ENCODE assay signal across 15 cellular contexts in the genomic region with DNA sequence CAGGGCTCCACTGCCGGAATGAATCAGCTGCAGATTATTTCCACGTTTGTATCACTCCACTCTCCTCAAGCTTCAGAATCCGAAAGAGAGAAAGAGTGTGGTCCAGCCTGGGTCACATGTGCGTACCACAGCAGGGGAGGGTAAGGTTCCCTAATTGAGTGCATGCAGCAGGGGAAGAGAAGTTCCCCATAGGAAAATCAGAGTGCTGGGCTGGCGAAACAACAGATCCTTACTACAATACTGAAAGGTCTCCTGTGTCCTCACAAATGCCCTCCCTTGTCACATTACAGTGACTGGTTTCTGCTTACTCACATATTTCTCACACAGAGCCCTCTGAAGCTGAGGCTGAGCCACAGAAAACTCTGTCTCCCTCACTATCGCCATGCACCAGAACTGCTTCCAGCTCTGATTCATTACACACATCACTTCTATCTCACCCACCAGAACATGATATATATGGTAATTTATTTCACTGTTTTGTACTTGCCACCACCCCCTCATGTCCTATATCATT.
DNase-seq lines count a peak whose midpoint lies in the region; ATAC-seq, FAIRE-seq and TF ChIP-seq lines count a peak whose summit lies in the region.
"Had no signal": no experiment of that assay in that cellular context is flagged by ENCODE, and none has a peak within 500 bp of the region (broad histone marks: within the 10 kb centered on the region; RNA-seq: fewer than 3 reads in every experiment).

No MANE protein-coding gene starts in this region.

- in situ Hi-C loops in GM12878 (cut with MboI) = no loop called here

- no peaks in the 10 kb centered on the region for H3K9me3 ChIP-seq in GM12878 (replicated peaks; ENCODE audit: control insufficient read depth, insufficient read depth, low read length)
- H3K9me3 ChIP-seq: body of pancreas, esophagus muscularis mucosa, neutrophil had no signal

- WGBS in GM12878 (ENCODE audit: insufficient coverage, insufficient replicate concordance, low lambda C conversion rate, missing lambda C conversion rate) = 2% methylated on average over 6 of the region's 6 CpGs

- no peaks in the 10 kb centered on the region for H3K36me3 Mint-ChIP-seq in nephron progenitor cell (ENCODE audit: low read depth)

- peaks cover 9% of the 10 kb centered on the region for H3K4me1 Mint-ChIP-seq in nephron progenitor cell
- H3K4me1 Mint-ChIP-seq: B cell had no signal

- POLR2A ChIA-PET in GM12878 (lab: Charles Lee) = no interaction called here

- BruUV-seq in GM12878 (replicated peaks; lab: Mats Ljungman, UMichigan) = no TSS peak

- H3K9ac ChIP-seq in KMS-11 (no peak overlapping the region), GM12878 (ENCODE audit: control insufficient read depth, insufficient read depth, low read length) (no peak overlapping the region)

- DNase-seq in AG20443 (ENCODE audit: low spot score) = peak; percentile 56
- DNase-seq in GM12878 (ENCODE audit: low read depth, low spot score) = no peak
- DNase-seq in nephron progenitor cell = peak; percentile 4
- no peak for DNase-seq in SIG-M5 treated with dmso at 0.1 percent for 504 hours (lab: John Stamatoyannopoulos, UW; ENCODE audit: unreplicated experiment)
- no peak for DNase-seq in activated CD8-positive, alpha-beta memory T cell treated with anti-CD3 and anti-CD28 coated beads, Interleukin-2, amount 50 U/mL, for 4 hours
- DNase-seq: activated T-cell treated with anti-CD3 and anti-CD28 coated beads, Interleukin-2, amount 50 U/mL, for 1 hour; body of pancreas; NCI-H2081 treated with DMSO at 0.1 percent for 48 hours had no signal

- H3K36me3 ChIP-seq in KMS-11 (ENCODE audit: insufficient read depth) = no peaks in the 10 kb centered on the region
- H3K36me3 ChIP-seq in GM12878 (ENCODE audit: control insufficient read depth in 2 of 2, insufficient read depth in 2 of 2, low read length in 1 of 2) = no peaks in the 10 kb centered on the region
- H3K36me3 ChIP-seq: esophagus muscularis mucosa, neutrophil had no signal

- peaks cover 3% of the 10 kb centered on the region for H3K27me3 Mint-ChIP-seq in nephron progenitor cell (ENCODE audit: low read depth, poor library complexity)
- H3K27me3 Mint-ChIP-seq: B cell had no signal

- TF ChIP-seq RAD21 in GM12878 (IDR thresholded peaks at IDR 0.05; ENCODE audit: insufficient read depth, low read depth, low read length) = no peak

- H3K27me3 ChIP-seq in KMS-11 (ENCODE audit: insufficient read depth, low read depth) (no peaks in the 10 kb centered on the region), GM12878 (replicated peaks in 1 of 2; ENCODE audit: control insufficient read depth in 2 of 2, insufficient read depth in 2 of 2, low read length in 1 of 2) (no peaks in the 10 kb centered on the region)
- H3K27me3 ChIP-seq: body of pancreas, esophagus muscularis mucosa, neutrophil had no signal

- H3K79me2 ChIP-seq in KMS-11 (ENCODE audit: insufficient read depth, low read depth) (no peaks in the 10 kb centered on the region), GM12878 (ENCODE audit: control insufficient read depth, insufficient read depth, low read length) (no peaks in the 10 kb centered on the region)

- H2AFZ ChIP-seq in KMS-11 (ENCODE audit: low read depth) (peak overlapping the region; percentile 29; the same call in 1 of the 2 replicates), GM12878 (ENCODE audit: control insufficient read depth, low read depth, low read length) (no peak overlapping the region)

- peak overlapping the region; percentile 21; the same call in 1 of the 2 replicates for H3K27ac ChIP-seq in KMS-11
- H3K27ac ChIP-seq in GM12878 (ENCODE audit: control insufficient read depth, insufficient read depth) = no peak overlapping the region
- H3K27ac ChIP-seq: body of pancreas, esophagus muscularis mucosa, neutrophil had no signal

- peaks cover 5% of the 10 kb centered on the region for H3K9me3 Mint-ChIP-seq in nephron progenitor cell

- CTCF ChIA-PET in GM12878 (lab: Yijun Ruan, JAX) = no interaction called here

- H3K4me1 ChIP-seq in KMS-11 (ENCODE audit: low read depth, poor library complexity, severe bottlenecking) = peaks cover 22% of the 10 kb centered on the region
- no peaks in the 10 kb centered on the region for H3K4me1 ChIP-seq in GM12878 (ENCODE audit: control insufficient read depth, insufficient read depth, low read length)
- H3K4me1 ChIP-seq: body of pancreas, esophagus muscularis mucosa had no signal

- SMC1A ChIA-PET in GM12878 (lab: Charles Lee; ENCODE audit: uncharacterized antibody, unreplicated experiment) = no interaction called here

- peak; percentile 37 for ATAC-seq in GM12878
- no peak for ATAC-seq in GM18519 (IDR thresholded peaks at IDR 0.05; ENCODE audit: low FRiP score, unreplicated experiment)
- ATAC-seq in HG02938 (IDR thresholded peaks at IDR 0.05; ENCODE audit: unreplicated experiment) = no peak
- ATAC-seq: body of pancreas had no signal

- H3K4me3 ChIP-seq in KMS-11 (IDR thresholded peaks at IDR 0.05; ENCODE audit: insufficient read depth, low read depth, low read length) (no peak overlapping the region), GM12878 (no peak overlapping the region)
- H3K4me3 ChIP-seq: body of pancreas, esophagus muscularis mucosa had no signal

- peak overlapping the region; percentile 13; the same call in 1 of the 2 replicates for H3K4me2 ChIP-seq in KMS-11
- H3K4me2 ChIP-seq in GM12878 (ENCODE audit: control insufficient read depth, insufficient read depth) = no peak overlapping the region

- RAD21 ChIA-PET in GM12878 (lab: Charles Lee; ENCODE audit: unreplicated experiment) = no interaction called here

- no peak for TF ChIP-seq EP300 in GM12878 (IDR thresholded peaks at IDR 0.05; ENCODE audit: borderline replicate concordance in 1 of 2, control insufficient read depth in 1 of 2, low read depth in 2 of 2, low read length in 2 of 2)

- TF ChIP-seq CTCF in KMS-11 (conservative IDR thresholded peaks at IDR 0.05; ENCODE audit: low read depth, low read length) = no peak
- TF ChIP-seq CTCF in GM12878 (IDR thresholded peaks at IDR 0.05 in 2 of 3, conservative IDR thresholded peaks at IDR 0.05 in 1 of 3; ENCODE audit: control insufficient read depth in 2 of 3, extremely low read depth in 1 of 3, insufficient read depth in 1 of 3, low read depth in 3 of 3, low read length in 3 of 3) = no peak
- TF ChIP-seq CTCF in nephron progenitor cell (IDR thresholded peaks at IDR 0.05) = no peak

- H4K20me1 ChIP-seq in KMS-11 (ENCODE audit: insufficient read depth) (no peaks in the 10 kb centered on the region), GM12878 (ENCODE audit: control insufficient read depth, insufficient read depth) (no peaks in the 10 kb centered on the region)

- TF ChIP-seq POLR2A in GM12878 (IDR thresholded peaks at IDR 0.05; ENCODE audit: low read depth, low read length) = no peak

- FAIRE-seq in GM12878 (lab: Jason Lieb, UNC) = no peak
- FAIRE-seq: TTC549 had no signal

- H3K4me3 Mint-ChIP-seq in nephron progenitor cell = no peak overlapping the region
- H3K4me3 Mint-ChIP-seq: B cell had no signal

- intact Hi-C loops in GM12878 (cut with micrococcal nuclease; ENCODE audit: unreplicated experiment) = no loop called here

- H3K27ac Mint-ChIP-seq in nephron progenitor cell = peak overlapping the region; percentile 12
- H3K27ac Mint-ChIP-seq: B cell had no signal

TF ChIP-seq in GM12878, 131 proteins besides CTCF, POLR2A, EP300 and RAD21 (continues in another document):
- TF ChIP-seq CREM (IDR thresholded peaks at IDR 0.05; ENCODE audit: low read depth) (no peak), ZSCAN29 (IDR thresholded peaks at IDR 0.05) (no peak), POU2F2 (IDR thresholded peaks at IDR 0.05; ENCODE audit: borderline replicate concordance, low read depth, low read length) (no peak), MYC (IDR thresholded peaks at IDR 0.05; ENCODE audit: insufficient read depth, insufficient read length, insufficient replicate concordance, low read length, severe bottlenecking) (no peak), YY1 (IDR thresholded peaks at IDR 0.05; ENCODE audit: low read depth, low read length) (no peak), STAT1 (conservative IDR thresholded peaks at IDR 0.05) (no peak), ZBTB4 (CRISPR knock-in tag; IDR thresholded peaks at IDR 0.05) (no peak), ELK1 (IDR thresholded peaks at IDR 0.05; ENCODE audit: low read depth, low read length) (no peak), ZNF274 (IDR thresholded peaks at IDR 0.05; ENCODE audit: insufficient read depth, insufficient read length) (no peak), IKZF2 (IDR thresholded peaks at IDR 0.05) (no peak), NFYA (IDR thresholded peaks at IDR 0.05; ENCODE audit: borderline replicate concordance, low read depth, low read length) (no peak), CHD2 (IDR thresholded peaks at IDR 0.05; ENCODE audit: borderline replicate concordance, low read depth, low read length) (no peak)

Comparison
In these comparisons a context has a peak if more than half of its experiments do, and no peak if none do; other contexts are left out.
1. DNase-seq: peak in AG20443 (single experiment) and nephron progenitor cell (single experiment); none in GM12878 (single experiment), SIG-M5 treated with dmso at 0.1 percent for 504 hours (single experiment) and activated CD8-positive, alpha-beta memory T cell treated with anti-CD3 and anti-CD28 coated beads, Interleukin-2, amount 50 U/mL, for 4 hours (single experiment).